In genomic region chr10:24042884-24043283, GRCh38 we compare ENCODE assay signal across 24 cellular contexts.
A peak's percentile ranks its signal among the peaks of the same experiment; 100 is the strongest.
DNase-seq lines count a peak whose midpoint lies in the region; ATAC-seq, FAIRE-seq and TF ChIP-seq lines count a peak whose summit lies in the region.
"Had no signal": no experiment of that assay in that cellular context is flagged by ENCODE, and none has a peak within 500 bp of the region (broad histone marks: within the 10 kb centered on the region; RNA-seq: fewer than 3 reads in every experiment).

No MANE protein-coding gene starts in this region.

- FAIRE-seq in pancreas (lab: Jason Lieb, UNC) = no peak
- FAIRE-seq: A204.1, D721Med, GM12878, GM12892, GM18507 had no signal

- no peaks in the 10 kb centered on the region for H3K9me3 ChIP-seq in endocrine pancreas (ENCODE audit: control insufficient read depth, low read length)
- no peaks in the 10 kb centered on the region for H3K9me3 ChIP-seq in pancreas
- no peaks in the 10 kb centered on the region for H3K9me3 ChIP-seq in skeletal muscle tissue (ENCODE audit: control insufficient read depth in 3 of 3, low read length in 3 of 3)
- H3K9me3 ChIP-seq: BLaER1 treated with 17β-estradiol and CSF1 and Interleukin-3, amounts not matched to agents 10 nM and 100 nM had no signal

- H3K27ac ChIP-seq in pancreas (peak overlapping the region in 2 of 4 donors; percentile 48 to 55), skeletal muscle tissue (ENCODE audit: low read depth, low read length) (peak overlapping the region; percentile 4)
- H3K27ac ChIP-seq: BLaER1 treated with 17β-estradiol and CSF1 and Interleukin-3, amounts not matched to agents 10 nM and 100 nM; C4-2B had no signal

- ATAC-seq in pancreas = peak in 3 of 4 donors; percentile 21 to 56 (median 52)
- no peak for ATAC-seq in GM21619 (IDR thresholded peaks at IDR 0.05; ENCODE audit: unreplicated experiment)
- ATAC-seq in HG03442 (IDR thresholded peaks at IDR 0.05; ENCODE audit: unreplicated experiment) = no peak
- ATAC-seq: CD8-positive, alpha-beta T cell; GM12878 had no signal

- no peak overlapping the region for H3K9ac ChIP-seq in endocrine pancreas (ENCODE audit: control insufficient read depth, insufficient read depth, low read length)
- peak overlapping the region in 1 of 3 donors; percentile 43 for H3K9ac ChIP-seq in skeletal muscle tissue (ENCODE audit: low read depth in 1 of 3, low read length in 3 of 3)
- H3K9ac ChIP-seq: BLaER1 treated with 17β-estradiol and CSF1 and Interleukin-3, amounts not matched to agents 10 nM and 100 nM had no signal

- H3K4me1 ChIP-seq in endocrine pancreas (ENCODE audit: control insufficient read depth, insufficient read depth, low read length) (no peaks in the 10 kb centered on the region), pancreas (peaks cover 0 to 20% (median 15%) of the 10 kb centered on the region in 3 donors), skeletal muscle tissue (ENCODE audit: control insufficient read depth in 3 of 3, insufficient read depth in 3 of 3, low read length in 3 of 3) (peaks cover 5 to 25% (median 19%) of the 10 kb centered on the region in 3 donors)
- H3K4me1 ChIP-seq: Caco-2 had no signal

- DNase-seq in pancreas (no peak), epidermal melanocyte (ENCODE audit: insufficient read length, low spot score) (no peak), DMS153 (lab: John Stamatoyannopoulos, UW) (no peak)
- DNase-seq: 8988T; ACHN; Caco-2; Calu3; CD4-positive, alpha-beta T cell; CD8-positive, alpha-beta T cell; DMS79; DND-41; EL; GDM1 had no signal

- H3K4me3 ChIP-seq in endocrine pancreas (ENCODE audit: control insufficient read depth, insufficient read depth, low read length) (peak overlapping the region; percentile 60), pancreas (peak overlapping the region in 1 of 4 donors; percentile 29), skeletal muscle tissue (ENCODE audit: low read length in 3 of 3) (peak overlapping the region in 1 of 3 donors; percentile 8)
- H3K4me3 ChIP-seq: BLaER1 treated with 17β-estradiol and CSF1 and Interleukin-3, amounts not matched to agents 10 nM and 100 nM; GM12878 had no signal

- no peaks in the 10 kb centered on the region for H3K27me3 ChIP-seq in endocrine pancreas (ENCODE audit: control insufficient read depth, insufficient read depth, low read length)
- no peaks in the 10 kb centered on the region for H3K27me3 ChIP-seq in pancreas
- H3K27me3 ChIP-seq in skeletal muscle tissue (ENCODE audit: control insufficient read depth in 3 of 3, insufficient read depth in 3 of 3, low read length in 3 of 3) = no peaks in the 10 kb centered on the region
- H3K27me3 ChIP-seq: BLaER1 treated with 17β-estradiol and CSF1 and Interleukin-3, amounts not matched to agents 10 nM and 100 nM had no signal

- TF ChIP-seq CTCF in pancreas (IDR thresholded peaks at IDR 0.05) = no peak

- intact Hi-C loops in pancreas (cut with DNase I) = no loop called here

- 29 to 38% methylated on average over 3 of the region's 3 CpGs for WGBS in pancreas, 2 donors

- H3K36me3 ChIP-seq in endocrine pancreas (ENCODE audit: control insufficient read depth, insufficient read depth, low read length) = no peaks in the 10 kb centered on the region
- no peaks in the 10 kb centered on the region for H3K36me3 ChIP-seq in pancreas
- H3K36me3 ChIP-seq in skeletal muscle tissue (ENCODE audit: control insufficient read depth in 3 of 3, insufficient read depth in 3 of 3, low read length in 3 of 3) = no peaks in the 10 kb centered on the region
- H3K36me3 ChIP-seq: BLaER1 treated with 17β-estradiol and CSF1 and Interleukin-3, amounts not matched to agents 10 nM and 100 nM had no signal

Comparison
In these comparisons a context has a peak if more than half of its experiments do, and no peak if none do; other contexts are left out.
1. ATAC-seq: peak in pancreas (3 of 4); none in GM21619 (single experiment) and HG03442 (single experiment).